In the genomic region with DNA sequence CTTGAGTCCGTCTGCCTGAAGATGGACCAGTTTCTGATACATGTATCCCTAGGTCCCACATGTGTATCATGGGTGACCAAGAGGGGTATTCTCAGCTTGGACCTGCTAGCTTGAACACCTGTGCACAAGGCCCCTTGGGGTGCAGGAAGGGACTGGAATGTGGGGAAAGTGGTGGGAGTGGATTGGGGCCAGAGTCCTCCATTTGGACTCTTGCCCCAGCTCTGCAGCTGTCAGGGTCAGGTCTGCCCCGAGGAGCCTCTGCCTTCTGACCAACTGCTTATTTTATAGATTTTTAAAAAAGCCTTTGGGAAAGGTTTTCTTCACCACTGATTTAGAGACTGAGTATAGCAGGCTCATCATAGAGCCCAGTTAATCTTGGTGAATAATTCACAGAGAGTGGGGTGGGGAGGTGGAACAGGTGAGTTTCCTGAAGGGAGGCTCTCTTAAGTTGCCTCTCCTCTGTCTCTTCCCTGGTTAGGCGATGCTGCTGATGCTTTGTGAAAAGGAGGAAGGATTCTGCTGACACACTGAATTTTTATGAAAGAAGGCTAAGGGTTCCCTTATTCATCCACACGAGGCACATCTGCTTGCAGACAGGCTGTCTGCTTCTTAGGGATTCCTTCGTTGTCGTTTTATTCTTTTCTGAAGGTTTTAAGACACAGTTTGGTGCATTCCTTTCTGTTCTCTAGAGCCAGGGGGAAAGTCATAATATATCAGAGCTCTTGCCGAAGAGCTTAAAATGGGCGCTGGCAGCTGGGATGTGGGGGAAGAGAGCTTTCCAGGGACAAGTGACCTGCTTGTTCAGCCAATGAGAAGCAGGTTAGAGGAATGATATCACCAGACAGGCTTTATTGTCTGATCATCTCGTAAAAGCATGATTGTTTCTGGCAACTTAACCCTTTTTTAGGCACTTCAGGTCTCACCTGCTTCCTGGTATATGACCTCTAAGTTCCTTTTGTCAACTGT, we compare ENCODE assay signal across 9 cellular contexts. TPM values are rescaled to one million over a fixed set of nuclear protein-coding genes. Genes with fewer than 3 reads are reported as not detected.
A peak's percentile ranks its signal among the peaks of the same experiment; 100 is the strongest.
DNase-seq lines count a peak whose midpoint lies in the region; ATAC-seq and TF ChIP-seq lines count a peak whose summit lies in the region.
"Had no signal": no experiment of that assay in that cellular context is flagged by ENCODE, and none has a peak within 500 bp of the region (broad histone marks: within the 10 kb centered on the region; RNA-seq: fewer than 3 reads in every experiment).

No MANE protein-coding gene starts in this region.

- peak overlapping the region; percentile 16 to 32 (median 24) for H3K4me3 ChIP-seq in skeletal muscle tissue (ENCODE audit: low read length in 3 of 3)
- H3K4me3 ChIP-seq: SJSA1 had no signal

- no peaks in the 10 kb centered on the region for H3K27me3 ChIP-seq in skeletal muscle tissue (ENCODE audit: control insufficient read depth in 3 of 3, insufficient read depth in 3 of 3, low read length in 3 of 3)
- H3K27me3 ChIP-seq: SJSA1 had no signal

- H3K36me3 Mint-ChIP-seq in natural killer cell: peaks cover 11% of the 10 kb centered on the region

- TF ChIP-seq CTCF in natural killer cell (IDR thresholded peaks at IDR 0.05) (no peak), GM20000 (IDR thresholded peaks at IDR 0.05; ENCODE audit: extremely low read depth, missing control alignments) (no peak)

- H3K27me3 Mint-ChIP-seq in natural killer cell (ENCODE audit: low read depth in 2 of 2): no peaks in the 10 kb centered on the region

- H3K4me1 Mint-ChIP-seq in natural killer cell: peaks cover 42 to 57% of the 10 kb centered on the region in 2 donors

- H3K27ac ChIP-seq in skeletal muscle tissue (ENCODE audit: low read depth, low read length): peak overlapping the region; percentile 45
- H3K27ac ChIP-seq: SJSA1 had no signal

- no peaks in the 10 kb centered on the region for H3K9me3 ChIP-seq in skeletal muscle tissue (ENCODE audit: control insufficient read depth in 3 of 3, low read length in 3 of 3)
- H3K9me3 ChIP-seq: SJSA1 had no signal

- ATAC-seq in left ventricle myocardium superior: peak; percentile 63
- no peak for ATAC-seq in natural killer cell

- H3K4me1 ChIP-seq in skeletal muscle tissue (ENCODE audit: control insufficient read depth in 3 of 3, insufficient read depth in 3 of 3, low read length in 3 of 3): peaks cover 14 to 17% (median 15%) of the 10 kb centered on the region in 3 donors

- H3K36me3 ChIP-seq in skeletal muscle tissue (ENCODE audit: control insufficient read depth in 3 of 3, insufficient read depth in 3 of 3, low read length in 3 of 3): peaks cover 0 to 18% (median 7%) of the 10 kb centered on the region in 3 donors

- H3K27ac Mint-ChIP-seq in natural killer cell: no peak overlapping the region

- DNase-seq in LHCN-M2 (ENCODE audit: low read depth) (peak; percentile 76), RPMI8226 (peak; percentile 46), left ventricle myocardium superior (no peak), HUDEP-2 (lab: John Stamatoyannopoulos, UW; ENCODE audit: unreplicated experiment in 76 of 76) (no peak), natural killer cell (no peak), GM20000 (ENCODE audit: low spot score) (no peak), HuH-7 (ENCODE audit: low spot score) (no peak)

- H3K4me3 Mint-ChIP-seq in natural killer cell: no peak overlapping the region

- H3K9me3 Mint-ChIP-seq in natural killer cell: no peaks in the 10 kb centered on the region

- intact Hi-C loops in left ventricle myocardium superior (cut with micrococcal nuclease) (no loop called here), natural killer cell (cut with micrococcal nuclease) (no loop called here)

- H3K9ac ChIP-seq in skeletal muscle tissue (ENCODE audit: low read depth in 1 of 3, low read length in 3 of 3): peak overlapping the region in 2 of 3 donors; percentile 45 to 50

RNA-seq across cellular contexts. Expression of a gene that starts 19.9 kb away (rescaled TPM):
- total RNA-seq in LHCN-M2 (2014; rRNA removed): 23.2 and 35.9 TPM in 2 replicates
- 32.2 TPM for polyA plus RNA-seq in LHCN-M2 (2012)
- 38.5 TPM for total RNA-seq in left ventricle myocardium superior
- total RNA-seq in skeletal muscle tissue: 11.5 TPM
- 10 to 100 TPM; 47.0 to 62.6 (median 51.9) TPM for total RNA-seq in natural killer cell

Comparison
In these comparisons a context has a peak if more than half of its experiments do, and no peak if none do; other contexts are left out.
1. DNase-seq: peak in LHCN-M2 (single experiment) and RPMI8226 (single experiment); none in left ventricle myocardium superior (single experiment), HUDEP-2 (0 of 76), natural killer cell (single experiment), GM20000 (single experiment) and HuH-7 (single experiment).